ENCODE assay signal across 2 cellular contexts in genomic region chr4:173374588-173374987, GRCh38.
TF ChIP-seq lines count a peak whose summit lies in the region.

No MANE protein-coding gene starts in this region.

TF ChIP-seq in SK-N-SH, 30 proteins besides CTCF, POLR2A, EP300 and RAD21 (continued from another document):
- TF ChIP-seq FOSL2 (IDR thresholded peaks at IDR 0.05; ENCODE audit: borderline replicate concordance, low read depth) (no peak), RFX5 (IDR thresholded peaks at IDR 0.05; ENCODE audit: low read length) (no peak), GABPA (IDR thresholded peaks at IDR 0.05; ENCODE audit: low read depth) (no peak), USF2 (IDR thresholded peaks at IDR 0.05; ENCODE audit: borderline replicate concordance, low read depth, low read length) (no peak), ELF1 (IDR thresholded peaks at IDR 0.05) (no peak), MEF2A (IDR thresholded peaks at IDR 0.05; ENCODE audit: borderline replicate concordance, low read depth) (no peak), SMC3 (IDR thresholded peaks at IDR 0.05; ENCODE audit: low read depth, low read length) (no peak), TEAD4 (IDR thresholded peaks at IDR 0.05; ENCODE audit: borderline replicate concordance, insufficient read depth) (no peak), RCOR1 (IDR thresholded peaks at IDR 0.05; ENCODE audit: low read length) (no peak), FOXM1 (IDR thresholded peaks at IDR 0.05; ENCODE audit: low read depth) (no peak), NRF1 (IDR thresholded peaks at IDR 0.05; ENCODE audit: low read depth, low read length) (no peak)

TF ChIP-seq in SK-N-SH treated with all-trans-retinoic acid at 6 μM for 48 hours, 23 proteins besides CTCF, POLR2A, EP300 and RAD21 (continued from another document):
- TF ChIP-seq CSRNP3 (CRISPR knock-in tag; IDR thresholded peaks at IDR 0.05) (no peak), CSDC2 (CRISPR knock-in tag; IDR thresholded peaks at IDR 0.05) (no peak), ZFP3 (CRISPR knock-in tag; IDR thresholded peaks at IDR 0.05) (no peak), OSR1 (CRISPR knock-in tag; IDR thresholded peaks at IDR 0.05) (no peak), ZFP30 (CRISPR knock-in tag; IDR thresholded peaks at IDR 0.05) (no peak)
